In the genomic region with DNA sequence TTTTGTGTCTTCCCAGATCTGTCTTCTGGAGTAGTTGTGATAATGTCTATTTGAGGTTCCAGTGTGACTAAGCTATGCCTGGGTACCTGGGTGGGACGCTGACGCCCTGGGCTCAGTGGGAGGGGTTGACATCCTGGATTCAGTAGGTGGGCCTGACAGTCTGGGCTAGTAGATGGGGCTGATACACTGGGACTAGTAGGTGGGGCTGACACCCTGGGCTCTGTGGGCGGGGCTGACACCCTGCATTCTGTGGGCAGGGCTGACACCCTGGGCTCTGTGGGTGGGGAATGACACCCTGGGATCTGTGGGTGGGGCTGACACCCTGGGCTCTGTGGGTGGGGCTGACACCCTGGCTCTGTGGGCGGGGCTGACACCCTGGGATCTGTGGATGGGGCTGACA, we compare ENCODE assay signal across 1 cellular context.
TF ChIP-seq lines count a peak whose summit lies in the region.

No MANE protein-coding gene starts in this region.

TF ChIP-seq in K562, 482 proteins besides CTCF, POLR2A, EP300 and RAD21 (continued from another document):
- peak; percentile 59 for TF ChIP-seq SP1 (CRISPR knock-in tag; IDR thresholded peaks at IDR 0.05)
- peak; percentile 38 for TF ChIP-seq GATA2 (CRISPR knock-in tag; IDR thresholded peaks at IDR 0.05)
- TF ChIP-seq, protein P1, sequence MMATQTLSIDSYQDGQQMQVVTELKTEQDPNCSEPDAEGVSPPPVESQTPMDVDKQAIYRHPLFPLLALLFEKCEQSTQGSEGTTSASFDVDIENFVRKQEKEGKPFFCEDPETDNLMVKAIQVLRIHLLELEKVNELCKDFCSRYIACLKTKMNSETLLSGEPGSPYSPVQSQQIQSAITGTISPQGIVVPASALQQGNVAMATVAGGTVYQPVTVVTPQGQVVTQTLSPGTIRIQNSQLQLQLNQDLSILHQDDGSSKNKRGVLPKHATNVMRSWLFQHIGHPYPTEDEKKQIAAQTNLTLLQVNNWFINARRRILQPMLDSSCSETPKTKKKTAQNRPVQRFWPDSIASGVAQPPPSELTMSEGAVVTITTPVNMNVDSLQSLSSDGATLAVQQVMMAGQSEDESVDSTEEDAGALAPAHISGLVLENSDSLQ (IDR thresholded peaks at IDR 0.05) = peak; percentile 59; the same call in 1 of the 2 replicates
- TF ChIP-seq, protein P2, sequence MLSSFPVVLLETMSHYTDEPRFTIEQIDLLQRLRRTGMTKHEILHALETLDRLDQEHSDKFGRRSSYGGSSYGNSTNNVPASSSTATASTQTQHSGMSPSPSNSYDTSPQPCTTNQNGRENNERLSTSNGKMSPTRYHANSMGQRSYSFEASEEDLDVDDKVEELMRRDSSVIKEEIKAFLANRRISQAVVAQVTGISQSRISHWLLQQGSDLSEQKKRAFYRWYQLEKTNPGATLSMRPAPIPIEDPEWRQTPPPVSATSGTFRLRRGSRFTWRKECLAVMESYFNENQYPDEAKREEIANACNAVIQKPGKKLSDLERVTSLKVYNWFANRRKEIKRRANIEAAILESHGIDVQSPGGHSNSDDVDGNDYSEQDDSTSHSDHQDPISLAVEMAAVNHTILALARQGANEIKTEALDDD (IDR thresholded peaks at IDR 0.05) = peak; percentile 48; the same call in 1 of the 2 replicates
- 0 out of 4 replicates have a peak, but pooled peaks of 1 of the 2 experiments have one; percentile 20 for TF ChIP-seq NRF1 (conservative IDR thresholded peaks at IDR 0.05 in 1 of 2, IDR thresholded peaks at IDR 0.05 in 1 of 2)
- peak in 1 of 2 experiments; percentile 49; a peak in 1 of 4 replicates for TF ChIP-seq RCOR1 (IDR thresholded peaks at IDR 0.05; ENCODE audit: borderline replicate concordance in 1 of 2, low read depth in 2 of 2, low read length in 2 of 2)
- peak; percentile 74 for TF ChIP-seq EGR1 (conservative IDR thresholded peaks at IDR 0.05)
